Comparison of ENCODE assay signal across 10 cellular contexts in genomic region chr11:120326845-120327281, GRCh38. TPM values are rescaled to one million over a fixed set of nuclear protein-coding genes. Genes with fewer than 3 reads are reported as not detected.
DNase-seq lines count a peak whose midpoint lies in the region; TF ChIP-seq lines count a peak whose summit lies in the region.
"Had no signal": no experiment of that assay in that cellular context is flagged by ENCODE, and none has a peak within 500 bp of the region (broad histone marks: within the 10 kb centered on the region; RNA-seq: fewer than 3 reads in every experiment).

No MANE protein-coding gene starts in this region.

- no peak overlapping the region for H3K4me2 ChIP-seq in mesenchymal stem cell (ENCODE audit: low read length, poor library complexity, severe bottlenecking)

- H4K8ac ChIP-seq in mesenchymal stem cell (ENCODE audit: low read length), result no peak overlapping the region

- in situ Hi-C loops in ACHN (cut with HindIII; ENCODE audit: low pct_ligation_motif_present, low pct_unique_long_range_greater_than_20kb, low sequenced_read_pairs), result no loop called here

- H3K27ac Mint-ChIP-seq in HFFc6, result peak overlapping the region; percentile 98
- H3K27ac Mint-ChIP-seq in activated naive CD4-positive, alpha-beta T cell treated with anti-CD3 and anti-CD28 coated beads for 36 hours, result no peak overlapping the region
- H3K27ac Mint-ChIP-seq: activated naive CD8-positive, alpha-beta T cell treated with anti-CD3 and anti-CD28 coated beads for 36 hours had no signal

- H3K27me3 ChIP-seq in mesenchymal stem cell (ENCODE audit: control insufficient read depth in 1 of 2, insufficient read depth in 1 of 2, low read length in 2 of 2), result no peaks in the 10 kb centered on the region

- H3K4me3 ChIP-seq in mesenchymal stem cell (ENCODE audit: insufficient read depth in 1 of 2, low read depth in 1 of 2, low read length in 2 of 2), result peak overlapping the region in 1 of 2 experiments; percentile 81

- H3K4me1 ChIP-seq in mesenchymal stem cell (ENCODE audit: control insufficient read depth, insufficient read depth, low read depth, low read length), result peaks cover 6% of the 10 kb centered on the region

- no peaks in the 10 kb centered on the region for H3K9me3 Mint-ChIP-seq in HFFc6
- no peaks in the 10 kb centered on the region for H3K9me3 Mint-ChIP-seq in activated naive CD4-positive, alpha-beta T cell treated with anti-CD3 and anti-CD28 coated beads for 36 hours

- peak overlapping the region; percentile 95 for H3K4me3 Mint-ChIP-seq in HFFc6
- H3K4me3 Mint-ChIP-seq in activated naive CD4-positive, alpha-beta T cell treated with anti-CD3 and anti-CD28 coated beads for 36 hours, result no peak overlapping the region

- no peak overlapping the region for H4K91ac ChIP-seq in mesenchymal stem cell (ENCODE audit: low read length)

- H3K27ac ChIP-seq in mesenchymal stem cell (ENCODE audit: low read length, poor library complexity, severe bottlenecking), result peak overlapping the region; percentile 18

- peaks cover 5% of the 10 kb centered on the region for H3K79me1 ChIP-seq in mesenchymal stem cell (replicated peaks; ENCODE audit: low read length, poor library complexity, severe bottlenecking)

- TF ChIP-seq CTCF in HFFc6 (IDR thresholded peaks at IDR 0.05), result no peak
- no peak for TF ChIP-seq CTCF in GM20000 (IDR thresholded peaks at IDR 0.05; ENCODE audit: extremely low read depth, missing control alignments)

- no peak overlapping the region for H2AK5ac ChIP-seq in mesenchymal stem cell (ENCODE audit: low read length, severe bottlenecking)

- H2BK15ac ChIP-seq in mesenchymal stem cell (ENCODE audit: low read depth, poor library complexity, severe bottlenecking), result no peak overlapping the region

- WGBS in mesenchymal stem cell, result 49% methylated on average over 2 of the region's 4 CpGs

- H3K36me3 Mint-ChIP-seq in HFFc6 (ENCODE audit: low read depth), result peaks cover 31% of the 10 kb centered on the region
- H3K36me3 Mint-ChIP-seq in activated naive CD4-positive, alpha-beta T cell treated with anti-CD3 and anti-CD28 coated beads for 36 hours (ENCODE audit: low read depth), result no peaks in the 10 kb centered on the region

- no peak overlapping the region for H2AFZ ChIP-seq in mesenchymal stem cell (ENCODE audit: low read depth, low read length)

- no peak overlapping the region for H2BK5ac ChIP-seq in mesenchymal stem cell (ENCODE audit: low read depth, low read length, poor library complexity, severe bottlenecking)

- CTCF ChIA-PET in activated naive CD4-positive, alpha-beta T cell treated with anti-CD3 and anti-CD28 coated beads for 36 hours (lab: Charles Lee), result interaction anchor here (0.6 to 1.2 kb wide), 2 partner anchors 8 to 10 kb away, joined by 4 to 5 read pairs; partner anchors contain the start of gene ARHGEF12

- H3K9ac ChIP-seq in mesenchymal stem cell (ENCODE audit: low read length), result peak overlapping the region; percentile 94

- H3K18ac ChIP-seq in mesenchymal stem cell (ENCODE audit: low read depth in 1 of 2, low read length in 2 of 2), result no peak overlapping the region

- H3K23ac ChIP-seq in mesenchymal stem cell (ENCODE audit: low read length in 2 of 2), result no peak overlapping the region

- H3K36me3 ChIP-seq in mesenchymal stem cell (ENCODE audit: control insufficient read depth in 1 of 2, insufficient read depth in 2 of 2, low read depth in 1 of 2, low read length in 2 of 2), result peaks cover 9 to 31% of the 10 kb centered on the region in 2 experiments

- H3K14ac ChIP-seq in mesenchymal stem cell (ENCODE audit: low read length in 2 of 2), result no peak overlapping the region

- no peak overlapping the region for H2BK120ac ChIP-seq in mesenchymal stem cell (ENCODE audit: low read depth, low read length)

- H2BK12ac ChIP-seq in mesenchymal stem cell (ENCODE audit: low read length in 2 of 2), result no peak overlapping the region

- peaks cover 67% of the 10 kb centered on the region for H3K4me1 Mint-ChIP-seq in HFFc6 (ENCODE audit: low read depth)
- peaks cover 13% of the 10 kb centered on the region for H3K4me1 Mint-ChIP-seq in activated naive CD4-positive, alpha-beta T cell treated with anti-CD3 and anti-CD28 coated beads for 36 hours (ENCODE audit: low read depth)

- peaks cover 6% of the 10 kb centered on the region for H3K27me3 Mint-ChIP-seq in HFFc6 (ENCODE audit: insufficient read depth)
- peaks cover 52% of the 10 kb centered on the region for H3K27me3 Mint-ChIP-seq in activated naive CD4-positive, alpha-beta T cell treated with anti-CD3 and anti-CD28 coated beads for 36 hours (ENCODE audit: low read depth)

- DNase-seq in ACHN (peak; percentile 21), HFFc6 (no peak), amniotic epithelial cell (ENCODE audit: low read depth) (peak; percentile 83), mesenchymal stem cell (peak; percentile 58), NCI-H1694 treated with DMSO at 0.1 percent for 48 hours (lab: John Stamatoyannopoulos, UW) (no peak), NCI-H2081 treated with DMSO at 0.1 percent for 48 hours (lab: John Stamatoyannopoulos, UW) (no peak), GM20000 (ENCODE audit: low spot score) (no peak)
- DNase-seq in activated naive CD4-positive, alpha-beta T cell treated with anti-CD3 and anti-CD28 coated beads for 36 hours, result no peak
- DNase-seq: activated naive CD8-positive, alpha-beta T cell treated with anti-CD3 and anti-CD28 coated beads for 36 hours; stimulated activated CD4-positive, alpha-beta T cell treated with anti-CD3 and anti-CD28 coated beads, Interleukin-15, amount 100 ng/mL, for 24 hours had no signal

- H3K4ac ChIP-seq in mesenchymal stem cell (ENCODE audit: low read depth in 1 of 2, low read length in 2 of 2), result no peak overlapping the region

- intact Hi-C loops in activated naive CD4-positive, alpha-beta T cell treated with anti-CD3 and anti-CD28 coated beads for 36 hours (cut with micrococcal nuclease), result no loop called here

- H3K9me3 ChIP-seq in mesenchymal stem cell (ENCODE audit: control insufficient read depth, low read length), result no peaks in the 10 kb centered on the region

RNA-seq across cellular contexts. Expression of gene TLCD5, which starts 1.8 kb away (rescaled TPM):
- 10 to 100 TPM in 1 of 6 experiments, 1 to 10 TPM in 5; 7.8 to 10.2 (median 8.6) TPM for total RNA-seq in HFFc6 (2021; fragmentation: NEBNext Ultra II Directional; extraction: Animal tissue kit (Norgen Biotek cat#: 25700))
- 8.5 TPM for polyA plus RNA-seq in mesenchymal stem cell (2013, experiment 1 of 2)
- 7.9 TPM for polyA plus RNA-seq in mesenchymal stem cell (2013, experiment 2 of 2)
- 1 to 10 TPM; 1.2 to 2.2 TPM for total RNA-seq in activated naive CD4-positive, alpha-beta T cell treated with anti-CD3 and anti-CD28 coated beads for 36 hours

RNA-seq across cellular contexts. Expression of gene ARHGEF12, which starts 9.3 kb away (rescaled TPM):
- 10 to 100 TPM; 72.9 to 95.1 (median 85.0) TPM for total RNA-seq in HFFc6 (2021; fragmentation: NEBNext Ultra II Directional; extraction: Animal tissue kit (Norgen Biotek cat#: 25700))
- polyA plus RNA-seq in mesenchymal stem cell (2013, experiment 1 of 2), result 45.2 TPM
- polyA plus RNA-seq in mesenchymal stem cell (2013, experiment 2 of 2), result 44.4 TPM
- total RNA-seq in activated naive CD4-positive, alpha-beta T cell treated with anti-CD3 and anti-CD28 coated beads for 36 hours, result 10 to 100 TPM; 15.4 to 16.5 TPM

Comparison
In these comparisons a context has a peak if more than half of its experiments do, and no peak if none do; other contexts are left out.
1. DNase-seq: peak in ACHN (single experiment), amniotic epithelial cell (single experiment) and mesenchymal stem cell (single experiment); none in HFFc6 (single experiment), NCI-H1694 treated with DMSO at 0.1 percent for 48 hours (single experiment), NCI-H2081 treated with DMSO at 0.1 percent for 48 hours (single experiment), GM20000 (single experiment) and activated naive CD4-positive, alpha-beta T cell treated with anti-CD3 and anti-CD28 coated beads for 36 hours (single experiment).
2. RNA of gene ARHGEF12, which starts 9.3 kb away (total RNA-seq): 72.9 to 95.1 TPM in HFFc6; 15.4 to 16.5 TPM in activated naive CD4-positive, alpha-beta T cell treated with anti-CD3 and anti-CD28 coated beads for 36 hours; every median in the first group is over 4 times any median in the second.